8 cellular contexts compared by ENCODE assay signal in genomic region chr7:10974717-10975032, GRCh38. TPM values are rescaled to one million over a fixed set of nuclear protein-coding genes. Genes with fewer than 3 reads are reported as not detected.
A peak's percentile ranks its signal among the peaks of the same experiment; 100 is the strongest.
DNase-seq lines count a peak whose midpoint lies in the region; TF ChIP-seq lines count a peak whose summit lies in the region.

No MANE protein-coding gene starts in this region.

- peak overlapping the region; percentile 98 to 100 (median 100) for H3K27ac Mint-ChIP-seq in nephron

- peaks cover 28% of the 10 kb centered on the region for H3K4me1 Mint-ChIP-seq in nephron

- H3K27me3 Mint-ChIP-seq in nephron (ENCODE audit: low read depth), result no peaks in the 10 kb centered on the region

- peaks cover 32% of the 10 kb centered on the region for H3K36me3 Mint-ChIP-seq in nephron (ENCODE audit: low read depth)

- no peaks in the 10 kb centered on the region for H3K9me3 Mint-ChIP-seq in nephron

- peak overlapping the region; percentile 85 to 97 (median 95) for H3K4me3 Mint-ChIP-seq in nephron

- no peak for TF ChIP-seq CTCF in nephron (IDR thresholded peaks at IDR 0.05; ENCODE audit: unreplicated experiment in 3 of 3)

- DNase-seq in NCI-H82 (lab: John Stamatoyannopoulos, UW), result peak; percentile 62
- no peak for DNase-seq in NCI-H82 treated with DMSO at 0.1 percent for 48 hours (lab: John Stamatoyannopoulos, UW; ENCODE audit: unreplicated experiment)
- peak; percentile 1 for DNase-seq in NCI-H2171 (lab: John Stamatoyannopoulos, UW)
- DNase-seq in cerebellum (ENCODE audit: low spot score), result peak; percentile 18
- DNase-seq in NCI-H226, result no peak
- DNase-seq in NCI-H774 (lab: John Stamatoyannopoulos, UW), result no peak
- no peak for DNase-seq in GDM1 (lab: John Stamatoyannopoulos, UW)

RNA-seq across cellular contexts. Expression of gene PHF14, which starts 1.0 kb away (rescaled TPM):
- 206 TPM for total RNA-seq in cerebellum

Comparison
In these comparisons a context has a peak if more than half of its experiments do, and no peak if none do; other contexts are left out.
1. DNase-seq: peak in NCI-H82 (single experiment), NCI-H2171 (single experiment) and cerebellum (single experiment); none in NCI-H82 treated with DMSO at 0.1 percent for 48 hours (single experiment), NCI-H226 (single experiment), NCI-H774 (single experiment) and GDM1 (single experiment).